Comparison of ENCODE assay signal across 4 cellular contexts in genomic region chr2:132904142-132904541, GRCh38.
DNase-seq lines count a peak whose midpoint lies in the region; ATAC-seq, FAIRE-seq and TF ChIP-seq lines count a peak whose summit lies in the region.
"Not testable (repeated sequence)": the region's sequence is repeated elsewhere in the genome, so short reads cannot be mapped to it uniquely, and the experiment has no call there.

No MANE protein-coding gene starts in this region.

- not testable (repeated sequence) for H3K36me3 Mint-ChIP-seq in WTC11

- H3K27ac ChIP-seq in HEK293 (ENCODE audit: extremely low read depth, low read depth, low read length) = not testable (repeated sequence)

- not testable (repeated sequence) for ATAC-seq in WTC11

- H3K27me3 Mint-ChIP-seq in WTC11 (ENCODE audit: low read depth) = not testable (repeated sequence)

- H3K4me1 Mint-ChIP-seq in WTC11 = not testable (repeated sequence)

- H3K27ac Mint-ChIP-seq in WTC11 = not testable (repeated sequence)

- not testable (repeated sequence) for H3K4me3 Mint-ChIP-seq in WTC11

- H3K4me3 ChIP-seq in HEK293 (ENCODE audit: low read depth, low read length) = not testable (repeated sequence)

- H3K9me3 Mint-ChIP-seq in WTC11 = not testable (repeated sequence)

- peak; percentile 29 for FAIRE-seq in endometrium (lab: Jason Lieb, UNC)
- FAIRE-seq in frontal cortex (lab: Jason Lieb, UNC) = peak; percentile 17

- CTCF ChIA-PET in HEK293 (lab: Yijun Ruan, JAX); WTC11 (lab: Charles Lee): not testable (repeated sequence)

- not testable (repeated sequence) for H3K9me3 ChIP-seq in HEK293 (ENCODE audit: control insufficient read depth, insufficient read depth, low read depth, low read length)

- DNase-seq in WTC11 (ENCODE audit: low spot score); frontal cortex (ENCODE audit: low spot score in 2 of 2): not testable (repeated sequence)

- POLR2A ChIA-PET in HEK293 (lab: Yijun Ruan, JAX); WTC11 (lab: Charles Lee): not testable (repeated sequence)

- TF ChIP-seq CTCF in HEK293 (tag by site-specific recombination; IDR thresholded peaks at IDR 0.05); WTC11 (IDR thresholded peaks at IDR 0.05): not testable (repeated sequence)

- H3K36me3 ChIP-seq in HEK293 (ENCODE audit: control insufficient read depth in 2 of 2, insufficient read depth in 1 of 2, low read length in 2 of 2) = not testable (repeated sequence)

- H3K4me1 ChIP-seq in HEK293 (ENCODE audit: control insufficient read depth, insufficient read depth, low read length) = not testable (repeated sequence)

TF ChIP-seq in HEK293, 187 proteins besides CTCF, POLR2A, EP300 and RAD21:
- 0 out of 2 replicates have a peak, but pooled peaks have one; percentile 7 for TF ChIP-seq ZNF426 (tag by site-specific recombination; IDR thresholded peaks at IDR 0.05)

TF ChIP-seq in WTC11, 78 proteins besides CTCF, POLR2A, EP300 and RAD21:
- TF ChIP-seq HMGA2 (CRISPR knock-in tag; IDR thresholded peaks at IDR 0.05) = peak; percentile 100
